Comparison of ENCODE assay signal across 8 cellular contexts in genomic region chr4:53929955-53930798, GRCh38.
DNase-seq lines count a peak whose midpoint lies in the region; ATAC-seq and TF ChIP-seq lines count a peak whose summit lies in the region.

No MANE protein-coding gene starts in this region.

- no peak overlapping the region for H3K27ac ChIP-seq in Panc1 (ENCODE audit: low read length)
- H3K27ac ChIP-seq in foreskin keratinocyte: no peak overlapping the region
- H3K27ac ChIP-seq in transverse colon: no peak overlapping the region

- POLR2A ChIA-PET in Panc1 (lab: Charles Lee): no interaction called here

- H3K4me3 Mint-ChIP-seq in activated T-helper 1 cell treated with anti-CD3 and anti-CD28 coated beads, Interleukin-12 subunit alpha, Interleukin-12 subunit beta, Interleukin-2, Interleukin-4 antibody, amounts not matched to agents 30 ng/mL and 10 ng/mL and 1 ng/mL, durations not matched to agents 14 hours and 24 hours and 36 hours: no peak overlapping the region

- no TSS peak for BruUV-seq in Panc1 (replicated peaks; lab: Mats Ljungman, UMichigan)

- in situ Hi-C loops in Panc1 (cut with HindIII; ENCODE audit: low pct_unique_long_range_greater_than_20kb, low sequenced_read_pairs): no loop called here
- in situ Hi-C loops in transverse colon (cut with MboI; ENCODE audit: low pct_ligation_motif_present in 1 of 4, low pct_unique_long_range_greater_than_20kb in 1 of 4, low sequenced_read_pairs in 3 of 4): loop anchor here (5.0 to 10.0 kb wide), 3 partner anchors 285 to 295 kb away; partner anchors contain the start of gene PDGFRA (in 2 of the 4)

- CTCF ChIA-PET in Panc1 (lab: Charles Lee): interaction anchor here (0.7 kb wide), 1 partner anchor 286 kb away, joined by 3 read pairs; no protein-coding TSS in a partner anchor

- H3K36me3 Mint-ChIP-seq in activated T-helper 1 cell treated with anti-CD3 and anti-CD28 coated beads, Interleukin-12 subunit alpha, Interleukin-12 subunit beta, Interleukin-2, Interleukin-4 antibody, amounts not matched to agents 30 ng/mL and 10 ng/mL and 1 ng/mL, durations not matched to agents 14 hours and 24 hours and 36 hours (ENCODE audit: low read depth): no peaks in the 10 kb centered on the region

- 31 to 51% methylated on average over 4 to 8 of the region's 8 CpGs for WGBS in transverse colon (ENCODE audit: low coverage in 1 of 2), 2 donors

- no peak overlapping the region for H3K4me3 ChIP-seq in Jurkat, Clone E6-1 (ENCODE audit: low read length)
- H3K4me3 ChIP-seq in Panc1 (ENCODE audit: low read depth in 2 of 2, low read length in 2 of 2) (no peak overlapping the region), transverse colon (no peak overlapping the region)

- H3K9me3 Mint-ChIP-seq in activated T-helper 1 cell treated with anti-CD3 and anti-CD28 coated beads, Interleukin-12 subunit alpha, Interleukin-12 subunit beta, Interleukin-2, Interleukin-4 antibody, amounts not matched to agents 30 ng/mL and 10 ng/mL and 1 ng/mL, durations not matched to agents 14 hours and 24 hours and 36 hours: no peaks in the 10 kb centered on the region

- peak; percentile 62 for TF ChIP-seq CTCF in AG09319 (IDR thresholded peaks at IDR 0.05; ENCODE audit: low read depth, low read length)
- TF ChIP-seq CTCF in Panc1 (IDR thresholded peaks at IDR 0.05): peak; percentile 75
- peak; percentile 92 for TF ChIP-seq CTCF in foreskin keratinocyte (conservative IDR thresholded peaks at IDR 0.05)
- peak; percentile 59 to 77 (median 64) for TF ChIP-seq CTCF in transverse colon (IDR thresholded peaks at IDR 0.05)

- H3K27me3 ChIP-seq in Panc1 (ENCODE audit: control insufficient read depth, insufficient read depth, low read length) (no peaks in the 10 kb centered on the region), foreskin keratinocyte (no peaks in the 10 kb centered on the region), transverse colon (peaks cover 15% of the 10 kb centered on the region)

- TF ChIP-seq EP300 in transverse colon (IDR thresholded peaks at IDR 0.05; ENCODE audit: low read depth): no peak

- H3K27ac Mint-ChIP-seq in activated T-helper 1 cell treated with anti-CD3 and anti-CD28 coated beads, Interleukin-12 subunit alpha, Interleukin-12 subunit beta, Interleukin-2, Interleukin-4 antibody, amounts not matched to agents 30 ng/mL and 10 ng/mL and 1 ng/mL, durations not matched to agents 14 hours and 24 hours and 36 hours: no peak overlapping the region

- H3K4me1 ChIP-seq in Panc1 (ENCODE audit: control insufficient read depth, insufficient read depth, low read length) (no peaks in the 10 kb centered on the region), foreskin keratinocyte (peaks cover 11% of the 10 kb centered on the region), transverse colon (no peaks in the 10 kb centered on the region)

- TF ChIP-seq POLR2A in transverse colon (IDR thresholded peaks at IDR 0.05): no peak

- peak; percentile 85 for ATAC-seq in GM18868 (IDR thresholded peaks at IDR 0.05; ENCODE audit: unreplicated experiment)
- peak; percentile 96 for ATAC-seq in Panc1
- peak; percentile 83 for ATAC-seq in foreskin keratinocyte

- intact Hi-C loops in Panc1 (cut with micrococcal nuclease; ENCODE audit: unreplicated experiment): loop anchor here (1.0 kb wide), 1 partner anchor 287 kb away; no protein-coding TSS in a partner anchor
- intact Hi-C loops in activated T-helper 1 cell treated with anti-CD3 and anti-CD28 coated beads, Interleukin-12 subunit alpha, Interleukin-12 subunit beta, Interleukin-2, Interleukin-4 antibody, amounts not matched to agents 30 ng/mL and 10 ng/mL and 1 ng/mL, durations not matched to agents 14 hours and 24 hours and 36 hours (cut with micrococcal nuclease): loop anchor here (1.0 to 2.0 kb wide), 3 partner anchors 163 to 304 kb away; no protein-coding TSS in a partner anchor
- intact Hi-C loops in transverse colon (cut with DNase I; ENCODE audit: low total_unique reads): loop anchor here (5.0 kb wide), 1 partner anchor 287 kb away; no protein-coding TSS in a partner anchor

- peak; percentile 71 for DNase-seq in AG09319 (ENCODE audit: extremely low read depth, low read depth)
- peak; percentile 58 for DNase-seq in Jurkat, Clone E6-1 (ENCODE audit: low read depth, low spot score)
- peak; percentile 72 for DNase-seq in Panc1 (ENCODE audit: low read depth, low spot score)
- DNase-seq in activated T-helper 1 cell treated with anti-CD3 and anti-CD28 coated beads, Interleukin-12 subunit alpha, Interleukin-12 subunit beta, Interleukin-2, Interleukin-4 antibody, amounts not matched to agents 30 ng/mL and 10 ng/mL and 1 ng/mL, durations not matched to agents 14 hours and 24 hours and 36 hours (ENCODE audit: low spot score): peak; percentile 14
- DNase-seq in foreskin keratinocyte: peak in 1 of 2 donors; percentile 70
- DNase-seq in nucleus accumbens (lab: John Stamatoyannopoulos, UW): peak in 52 of 56 donors; percentile 2 to 88 (median 54)
- peak; percentile 69 for DNase-seq in transverse colon

- H3K9me3 ChIP-seq in Panc1 (ENCODE audit: control insufficient read depth, insufficient read depth, low read depth, low read length) (no peaks in the 10 kb centered on the region), transverse colon (no peaks in the 10 kb centered on the region)

- H3K36me3 ChIP-seq in Panc1 (ENCODE audit: control insufficient read depth, insufficient read depth, low read length) (no peaks in the 10 kb centered on the region), transverse colon (no peaks in the 10 kb centered on the region)

- no peaks in the 10 kb centered on the region for H3K4me1 Mint-ChIP-seq in activated T-helper 1 cell treated with anti-CD3 and anti-CD28 coated beads, Interleukin-12 subunit alpha, Interleukin-12 subunit beta, Interleukin-2, Interleukin-4 antibody, amounts not matched to agents 30 ng/mL and 10 ng/mL and 1 ng/mL, durations not matched to agents 14 hours and 24 hours and 36 hours (ENCODE audit: low read depth)

- H3K27me3 Mint-ChIP-seq in activated T-helper 1 cell treated with anti-CD3 and anti-CD28 coated beads, Interleukin-12 subunit alpha, Interleukin-12 subunit beta, Interleukin-2, Interleukin-4 antibody, amounts not matched to agents 30 ng/mL and 10 ng/mL and 1 ng/mL, durations not matched to agents 14 hours and 24 hours and 36 hours (ENCODE audit: insufficient read depth): peaks cover 3% of the 10 kb centered on the region
